ENCODE assay signal across 24 cellular contexts in genomic region chr2:149719695-149720094, GRCh38.
"Had no signal": no experiment of that assay in that cellular context is flagged by ENCODE, and none has a peak within 500 bp of the region (broad histone marks: within the 10 kb centered on the region; RNA-seq: fewer than 3 reads in every experiment).

No MANE protein-coding gene starts in this region.

- ATAC-seq: activated CD4-positive, alpha-beta T cell treated with anti-CD3 and anti-CD28 coated beads for 36 hours; activated CD8-positive, alpha-beta T cell treated with anti-CD3 and anti-CD28 coated beads, Interleukin-2, amount 10 ng/mL, durations not matched to agents 7 days and 5 days; K562 had no signal

- H3K4me2 ChIP-seq: SK-N-SH had no signal

- H3K9me3 ChIP-seq: ascending aorta, SJCRH30, SK-N-SH had no signal

- H3K27me3 ChIP-seq: ascending aorta, SJCRH30 had no signal

- H3K9ac ChIP-seq: SK-N-SH had no signal

- DNase-seq: activated CD4-positive, alpha-beta T cell treated with anti-CD3 and anti-CD28 coated beads for 36 hours; activated CD4-positive, alpha-beta T cell treated with anti-CD3 and anti-CD28 coated beads, Interleukin-2, amount 10 ng/mL, durations not matched to agents 7 days and 5 days; activated CD4-positive, alpha-beta T cell treated with anti-CD3 and anti-CD28 coated beads, Interleukin-2, amount 50 U/mL, for 48 hours; activated CD8-positive, alpha-beta T cell treated with anti-CD3 and anti-CD28 coated beads, Interleukin-2, amount 10 ng/mL, durations not matched to agents 7 days and 5 days; activated gamma-delta T cell; activated naive CD4-positive, alpha-beta T cell treated with Interleukin-2 at 50 U/mL for 16 hours; activated naive CD8-positive, alpha-beta T cell treated with anti-CD3 and anti-CD28 coated beads, Interleukin-2, amount 10 ng/mL, durations not matched to agents 7 days and 5 days; activated T-cell treated with anti-CD3 and anti-CD28 coated beads, Interleukin-2, amount 50 U/mL, for 24 hours; amygdala; cerebellar nuclear complex; Karpas-422; NCI-H1105; NCI-H1417 treated with DMSO at 0.1 percent for 48 hours; NCI-H1694; NCI-H1930; NCI-H2171; NCI-H510A; NCI-H526; NCI-H748 treated with DMSO at 0.1 percent for 48 hours; SHP77; SJCRH30; SK-N-SH had no signal

- H3K27ac ChIP-seq: ascending aorta, SJCRH30 had no signal

- H3K4me1 ChIP-seq: ascending aorta, SJCRH30 had no signal

- H3K9me2 ChIP-seq: SK-N-SH had no signal

- H3K36me3 ChIP-seq: ascending aorta, SJCRH30 had no signal

- H3K4me3 ChIP-seq: ascending aorta, K562, SJCRH30 had no signal
